26 cellular contexts compared by ENCODE assay signal in genomic region chr6:72959821-72960220, GRCh38.
"Had no signal": no experiment of that assay in that cellular context is flagged by ENCODE, and none has a peak within 500 bp of the region (broad histone marks: within the 10 kb centered on the region; RNA-seq: fewer than 3 reads in every experiment).

No MANE protein-coding gene starts in this region.

- H3K27me3 Mint-ChIP-seq: T-helper 17 cell had no signal

- DNase-seq: activated CD4-positive, alpha-beta T cell treated with anti-CD3 and anti-CD28 coated beads, Interleukin-2, amount 50 U/mL, for 1 hour; activated CD4-positive, CD25-positive, alpha-beta regulatory T cell treated with anti-CD3 and anti-CD28 coated beads, Interleukin-2, amount 50 U/mL, for 72 hours; activated CD8-positive, alpha-beta memory T cell treated with anti-CD3 and anti-CD28 coated beads for 24 hours; activated CD8-positive, alpha-beta memory T cell treated with anti-CD3 and anti-CD28 coated beads, Interleukin-2, amount 50 U/mL, for 48 hours; activated effector memory CD4-positive, alpha-beta T cell treated with anti-CD3 and anti-CD28 coated beads, Interleukin-2, amount 50 U/mL, for 16 hours; activated naive CD4-positive, alpha-beta T cell treated with anti-CD3 and anti-CD28 coated beads, Interleukin-2, amount 50 U/mL, for 16 hours; activated T-cell treated with anti-CD3 and anti-CD28 coated beads, Interleukin-2, amount 50 U/mL, for 48 hours; central memory CD4-positive, alpha-beta T cell; colonic mucosa; erythroblast; foreskin fibroblast; hypothalamus; left ventricle myocardium inferior; mammary epithelial cell; psoas muscle; SJCRH30; stimulated activated CD4-positive, alpha-beta T cell treated with anti-CD3 and anti-CD28 coated beads, Interleukin-12 subunit alpha, Interleukin-12 subunit beta, amount 100 ng/mL, for 4 hours; stimulated activated CD4-positive, alpha-beta T cell treated with anti-CD3 and anti-CD28 coated beads, Interleukin-1b, Interleukin-23, amount 100 ng/mL, for 48 hours; stimulated activated CD8-positive, alpha-beta memory T cell treated with anti-CD3 and anti-CD28 coated beads, Interleukin-4, amount 100 ng/mL, for 48 hours; stimulated activated naive CD8-positive, alpha-beta T cell treated with anti-CD3 and anti-CD28 coated beads, Interleukin-15, Interleukin-2, amounts not matched to agents 100 U/mL and 50 U/mL, for 24 hours; T-helper 17 cell had no signal

- H3K9me3 Mint-ChIP-seq: neural crest cell had no signal

- H3K4me1 ChIP-seq: colonic mucosa, left ventricle myocardium inferior, SJCRH30 had no signal

- H3K36me3 ChIP-seq: ascending aorta, colonic mucosa, left ventricle myocardium inferior, SJCRH30, tibial nerve had no signal

- ATAC-seq: psoas muscle; sciatic nerve; stimulated activated naive CD8-positive, alpha-beta T cell treated with anti-CD3 and anti-CD28 coated beads, Interleukin-15, Interleukin-2, amounts not matched to agents 100 U/mL and 50 U/mL, for 24 hours; T-helper 17 cell had no signal

- H3K27ac Mint-ChIP-seq: T-helper 17 cell had no signal

- H3K4me3 ChIP-seq: ascending aorta, colonic mucosa, left ventricle myocardium inferior, psoas muscle, SJCRH30, tibial nerve had no signal

- H3K4me1 Mint-ChIP-seq: neural crest cell, T-helper 17 cell had no signal

- H3K9me3 ChIP-seq: ascending aorta, colonic mucosa, left ventricle myocardium inferior, psoas muscle, SJCRH30, tibial nerve had no signal

- H3K4me3 Mint-ChIP-seq: neural crest cell, T-helper 17 cell had no signal

- H3K27ac ChIP-seq: ascending aorta, colonic mucosa, left ventricle myocardium inferior, psoas muscle, SJCRH30, VCaP had no signal

- H3K27me3 ChIP-seq: ascending aorta, colonic mucosa, SJCRH30, tibial nerve had no signal
